17 cellular contexts compared by ENCODE assay signal in genomic region chr4:26912810-26913209, GRCh38. TPM values are rescaled to one million over a fixed set of nuclear protein-coding genes. Genes with fewer than 3 reads are reported as not detected.
DNase-seq lines count a peak whose midpoint lies in the region; ATAC-seq, FAIRE-seq and TF ChIP-seq lines count a peak whose summit lies in the region.
"Had no signal": no experiment of that assay in that cellular context is flagged by ENCODE, and none has a peak within 500 bp of the region (broad histone marks: within the 10 kb centered on the region; RNA-seq: fewer than 3 reads in every experiment).

No MANE protein-coding gene starts in this region.

- no peaks in the 10 kb centered on the region for H3K27me3 Mint-ChIP-seq in T-helper 2 cell treated with Interferon-gamma antibody and Interleukin-4, amounts not matched to agents 5 μg/mL and 100 μg/mL, for 36 hours (ENCODE audit: low read depth)
- no peaks in the 10 kb centered on the region for H3K27me3 Mint-ChIP-seq in activated T-cell treated with anti-CD3 and anti-CD28 coated beads, Interleukin-2, amount 50 U/mL, for 24 hours
- H3K27me3 Mint-ChIP-seq: IgD-negative memory B cell had no signal

- H3K4me1 Mint-ChIP-seq in T-helper 2 cell treated with Interferon-gamma antibody and Interleukin-4, amounts not matched to agents 5 μg/mL and 100 μg/mL, for 36 hours (ENCODE audit: low read depth), result peaks cover 38% of the 10 kb centered on the region
- H3K4me1 Mint-ChIP-seq in activated T-cell treated with anti-CD3 and anti-CD28 coated beads, Interleukin-2, amount 50 U/mL, for 24 hours (ENCODE audit: low read depth), result peaks cover 77% of the 10 kb centered on the region

- TF ChIP-seq CTCF in K562 (IDR thresholded peaks at IDR 0.05 in 2 of 3, conservative IDR thresholded peaks at IDR 0.05 in 1 of 3; ENCODE audit: insufficient read depth in 2 of 3, low read depth in 1 of 3, low read length in 3 of 3), result no peak

- H3K79me2 ChIP-seq in K562 (ENCODE audit: control insufficient read depth, insufficient read depth, low read length), result no peaks in the 10 kb centered on the region
- H3K79me2 ChIP-seq: parathyroid adenoma had no signal

- peaks cover 4% of the 10 kb centered on the region for H3K36me3 Mint-ChIP-seq in T-helper 2 cell treated with Interferon-gamma antibody and Interleukin-4, amounts not matched to agents 5 μg/mL and 100 μg/mL, for 36 hours (ENCODE audit: low read depth)
- peaks cover 5% of the 10 kb centered on the region for H3K36me3 Mint-ChIP-seq in activated T-cell treated with anti-CD3 and anti-CD28 coated beads, Interleukin-2, amount 50 U/mL, for 24 hours (ENCODE audit: low read depth)

- CTCF ChIA-PET in K562 (lab: Yijun Ruan, JAX; ENCODE audit: low intra/inter-chr PET ratio), result no interaction called here

- H3K9me3 Mint-ChIP-seq in T-helper 2 cell treated with Interferon-gamma antibody and Interleukin-4, amounts not matched to agents 5 μg/mL and 100 μg/mL, for 36 hours, result no peaks in the 10 kb centered on the region
- no peaks in the 10 kb centered on the region for H3K9me3 Mint-ChIP-seq in activated T-cell treated with anti-CD3 and anti-CD28 coated beads, Interleukin-2, amount 50 U/mL, for 24 hours
- H3K9me3 Mint-ChIP-seq: IgD-negative memory B cell had no signal

- peak overlapping the region; percentile 35 for H3K27ac Mint-ChIP-seq in T-helper 2 cell treated with Interferon-gamma antibody and Interleukin-4, amounts not matched to agents 5 μg/mL and 100 μg/mL, for 36 hours
- no peak overlapping the region for H3K27ac Mint-ChIP-seq in activated T-cell treated with anti-CD3 and anti-CD28 coated beads, Interleukin-2, amount 50 U/mL, for 24 hours

- peak overlapping the region; percentile 23; the same call in 1 of the 2 replicates for H3K4me2 ChIP-seq in K562 (ENCODE audit: insufficient read depth, low read length)

- peak; percentile 59 for ATAC-seq in HG02885 (IDR thresholded peaks at IDR 0.05; ENCODE audit: poor library complexity, unreplicated experiment)
- ATAC-seq in K562, result peak; percentile 75
- ATAC-seq in GM18519 (IDR thresholded peaks at IDR 0.05; ENCODE audit: low FRiP score, unreplicated experiment), result no peak
- no peak for ATAC-seq in GM18520 (IDR thresholded peaks at IDR 0.05; ENCODE audit: unreplicated experiment)
- ATAC-seq: gastrocnemius medialis, left lung had no signal

- intact Hi-C loops in K562 (cut with micrococcal nuclease), result no loop called here

- H3K27me3 ChIP-seq in K562 (ENCODE audit: control insufficient read depth in 2 of 2, insufficient read depth in 2 of 2, low read length in 2 of 2), result no peaks in the 10 kb centered on the region
- H3K27me3 ChIP-seq: colonic mucosa, gastrocnemius medialis, left lung, tibial artery had no signal

- TF ChIP-seq RAD21 in K562 (CRISPR knock-in tag; conservative IDR thresholded peaks at IDR 0.05 in 1 of 2, IDR thresholded peaks at IDR 0.05 in 1 of 2), result no peak

- no peak overlapping the region for H3K9ac ChIP-seq in K562 (ENCODE audit: insufficient read depth in 1 of 2, low read depth in 2 of 2, low read length in 2 of 2)
- H3K9ac ChIP-seq: parathyroid adenoma had no signal

- POLR2A ChIA-PET in K562 (lab: Yijun Ruan, JAX), result no interaction called here

- FAIRE-seq in K562 (lab: Jason Lieb, UNC), result peak; percentile 37

- H3K9me3 ChIP-seq in K562 (replicated peaks; ENCODE audit: control insufficient read depth, insufficient read depth, low read depth, low read length), result no peaks in the 10 kb centered on the region
- H3K9me3 ChIP-seq: colonic mucosa, gastrocnemius medialis, left lung, tibial artery had no signal

- peaks cover 0 to 5% of the 10 kb centered on the region in 2 experiments; a peak in 2 of 5 replicates for H3K4me1 ChIP-seq in K562 (replicated peaks in 1 of 2; ENCODE audit: control insufficient read depth in 2 of 2, insufficient read depth in 2 of 2, low read length in 2 of 2)
- H3K4me1 ChIP-seq: colonic mucosa, parathyroid adenoma had no signal

- H2AFZ ChIP-seq in K562 (ENCODE audit: low read depth, low read length), result no peak overlapping the region
- H2AFZ ChIP-seq: parathyroid adenoma had no signal

- H3K27ac ChIP-seq in K562 (ENCODE audit: extremely low read depth, low read depth, low read length), result no peak overlapping the region
- H3K27ac ChIP-seq: colonic mucosa, gastrocnemius medialis, left lung, parathyroid adenoma, tibial artery had no signal

- no peak for TF ChIP-seq EP300 in K562 (IDR thresholded peaks at IDR 0.05; ENCODE audit: low read length)

- H3K9me1 ChIP-seq in K562 (ENCODE audit: control insufficient read depth, insufficient read depth, low read length), result no peaks in the 10 kb centered on the region

- H3K4me3 ChIP-seq in K562, result no peak overlapping the region
- H3K4me3 ChIP-seq: colonic mucosa, gastrocnemius medialis, left lung, tibial artery had no signal

- WGBS in K562 (ENCODE audit: insufficient coverage, low coverage, missing lambda C conversion rate), result 55% methylated on average over 3 of the region's 3 CpGs

- no peaks in the 10 kb centered on the region for H3K36me3 ChIP-seq in K562 (ENCODE audit: control insufficient read depth, insufficient read depth, low read length)
- H3K36me3 ChIP-seq: colonic mucosa, gastrocnemius medialis, left lung, tibial artery had no signal

- TF ChIP-seq POLR2A in K562 (conservative IDR thresholded peaks at IDR 0.05), result no peak

- DNase-seq in T-helper 2 cell treated with Interferon-gamma antibody and Interleukin-4, amounts not matched to agents 5 μg/mL and 100 μg/mL, for 36 hours (ENCODE audit: low spot score), result no peak
- DNase-seq in T-helper 2 cell (no peak), K562 (ENCODE audit: extremely low read depth in 1 of 4, low spot score in 3 of 4) (peak in 2 of 4 experiments; percentile 22 to 46)
- DNase-seq in stimulated activated CD8-positive, alpha-beta memory T cell treated with anti-CD3 and anti-CD28 coated beads, Interleukin-4, amount 100 ng/mL, for 24 hours (ENCODE audit: low read depth), result peak; percentile 10
- no peak for DNase-seq in activated T-cell treated with anti-CD3 and anti-CD28 coated beads, Interleukin-2, amount 50 U/mL, for 24 hours
- DNase-seq: activated naive CD4-positive, alpha-beta T cell treated with Interleukin-2 at 50 U/mL for 16 hours; colonic mucosa; gastrocnemius medialis; NCI-H2171; stimulated activated CD4-positive, alpha-beta T cell treated with anti-CD3 and anti-CD28 coated beads, Interleukin-4, amount 100 ng/mL, for 4 hours; tibial artery had no signal

- in situ Hi-C loops in K562 (cut with MboI), result no loop called here

- no TSS peak for BruUV-seq in K562 (replicated peaks; lab: Mats Ljungman, UMichigan)

- H4K20me1 ChIP-seq in K562 (replicated peaks; ENCODE audit: control insufficient read depth, insufficient read depth, low read length), result no peaks in the 10 kb centered on the region

- peak overlapping the region; percentile 6 for H3K4me3 Mint-ChIP-seq in T-helper 2 cell treated with Interferon-gamma antibody and Interleukin-4, amounts not matched to agents 5 μg/mL and 100 μg/mL, for 36 hours
- no peak overlapping the region for H3K4me3 Mint-ChIP-seq in activated T-cell treated with anti-CD3 and anti-CD28 coated beads, Interleukin-2, amount 50 U/mL, for 24 hours

TF ChIP-seq in K562, 482 proteins besides CTCF, POLR2A, EP300 and RAD21 (continues in another document):
- TF ChIP-seq SNRNP70 (optimal IDR thresholded peaks at IDR 0.05; ENCODE audit: low read depth, low read length) (no peak), CREB3 (tag; conservative IDR thresholded peaks at IDR 0.05; ENCODE audit: low read depth) (no peak), SETDB1 (IDR thresholded peaks at IDR 0.05; ENCODE audit: low read length) (no peak), EGR1 (conservative IDR thresholded peaks at IDR 0.05) (peak; percentile 67), ZBTB33 (CRISPR knock-in tag; IDR thresholded peaks at IDR 0.05) (peak; percentile 91)

RNA-seq across cellular contexts. Expression of gene STIM2, which starts 52.2 kb away (rescaled TPM):
- 20.8 and 31.2 TPM in 2 replicates for total RNA-seq in K562 (2011; cell fraction: chromatin; rRNA removed; ENCODE audit: low replicate concordance)
- 19.7 and 25.0 TPM in 2 replicates for total RNA-seq in K562 (2011; cell fraction: nucleolus; rRNA removed)
- 29.2 and 44.9 TPM in 2 replicates for total RNA-seq in K562 (2011; cell fraction: nucleoplasm; rRNA removed)
- total RNA-seq in K562 (2014; rRNA removed) (12.8 and 13.3 TPM in 2 replicates), K562 (2014; rRNA removed; fragmentation: Illumina TruSeq; extraction: Trizol) (13.8 and 15.4 TPM in 2 replicates), K562 (2015; rRNA removed; fragmentation: Illumina TruSeq; extraction: Trizol) (17.6 and 21.8 TPM in 2 replicates), K562 (2021) (25.7 and 26.8 TPM in 2 replicates)
- polyA plus RNA-seq in K562 (2011; rRNA removed) (20.4 and 25.6 TPM in 2 replicates), K562 (2014; fragmentation: Illumina TruSeq; extraction: Trizol) (11.3 and 14.8 TPM in 2 replicates), K562 (2014; fragmentation: Nextera tagmentation; extraction: Ambion mirVana) (10 to 100 TPM in 1 of 2 experiments, 1 to 10 TPM in 1; 7.2 to 12.6 TPM), K562 (2014; rRNA removed) (16.7 TPM in 2 replicates)
- polyA plus RNA-seq in K562 (2011; cell fraction: cytosol; rRNA removed), result 15.5 and 16.3 TPM in 2 replicates
- 77.9 and 90.8 TPM in 2 replicates for polyA plus RNA-seq in K562 (2011; cell fraction: nucleus; rRNA removed)
- 18.2 and 24.6 TPM in 2 replicates for polyA plus RNA-seq in K562 (2012)
- 15.1 and 23.5 TPM in 2 replicates for polyA minus RNA-seq in K562 (2011; rRNA and poly(A)+ RNA removed)
- 5.2 and 6.7 TPM in 2 replicates for polyA minus RNA-seq in K562 (2011; cell fraction: cytosol; rRNA and poly(A)+ RNA removed)
- polyA minus RNA-seq in K562 (2011; cell fraction: nucleus; rRNA and poly(A)+ RNA removed), result 22.5 and 32.1 TPM in 2 replicates

Comparison
In these comparisons a context has a peak if more than half of its experiments do, and no peak if none do; other contexts are left out.
1. ATAC-seq: peak in HG02885 (single experiment) and K562 (single experiment); none in GM18519 (single experiment) and GM18520 (single experiment).